In the genomic region with DNA sequence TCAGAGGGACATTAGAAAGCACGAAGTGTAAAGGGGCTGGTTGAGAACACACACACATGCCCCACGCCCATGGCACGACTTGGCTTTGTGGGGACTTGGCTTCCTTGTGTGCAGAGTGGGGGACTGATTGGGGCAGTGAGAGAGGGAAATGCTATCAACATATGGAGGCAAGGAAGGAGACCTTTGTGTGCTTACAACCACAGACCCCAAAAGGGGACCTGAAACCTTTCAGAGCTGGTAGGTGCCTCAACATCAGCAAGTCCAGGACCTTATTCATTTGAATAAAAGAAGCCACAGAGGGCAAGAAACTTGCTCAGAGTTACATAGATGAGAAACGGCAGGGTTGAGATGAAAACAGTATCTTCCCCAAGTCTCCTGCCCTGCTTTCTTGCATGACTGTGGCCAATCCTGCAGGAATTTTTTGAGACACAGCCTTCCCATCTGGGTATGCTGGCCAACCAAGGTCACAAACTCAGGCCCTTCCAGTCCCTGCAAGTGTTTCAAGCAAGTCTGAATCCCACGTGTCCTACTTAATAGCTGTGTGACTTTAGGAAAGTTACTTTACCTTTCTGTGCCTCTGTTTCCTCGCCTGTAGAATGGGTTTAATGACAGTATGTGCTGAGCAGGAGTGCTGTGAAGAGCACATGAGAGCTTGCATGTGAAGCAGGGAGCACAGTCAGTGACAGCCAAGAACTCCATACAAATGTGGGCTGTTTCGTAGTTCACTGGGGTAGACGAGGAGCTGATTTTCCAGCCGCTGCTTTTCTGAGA, we compare ENCODE assay signal across 11 cellular contexts. TPM values are rescaled to one million over a fixed set of nuclear protein-coding genes. Genes with fewer than 3 reads are reported as not detected.
DNase-seq lines count a peak whose midpoint lies in the region; ATAC-seq and TF ChIP-seq lines count a peak whose summit lies in the region.
"Had no signal": no experiment of that assay in that cellular context is flagged by ENCODE, and none has a peak within 500 bp of the region (broad histone marks: within the 10 kb centered on the region; RNA-seq: fewer than 3 reads in every experiment).

No MANE protein-coding gene starts in this region.

- DNase-seq in GM12865 (ENCODE audit: low read depth): peak; percentile 93
- DNase-seq in T-helper 1 cell: no peak
- no peak for DNase-seq in NCI-H526 (lab: John Stamatoyannopoulos, UW)
- no peak for DNase-seq in activated CD4-positive, alpha-beta T cell treated with anti-CD3 and anti-CD28 coated beads, Interleukin-2, amount 50 U/mL, for 1 hour
- DNase-seq in WTC11 (ENCODE audit: low spot score): no peak
- DNase-seq: NCI-H774, posterior cingulate gyrus had no signal

- no peak overlapping the region for H3K4me3 ChIP-seq in GM12865 (ENCODE audit: low read depth, low read length)

- TF ChIP-seq CTCF in GM12865 (IDR thresholded peaks at IDR 0.05; ENCODE audit: insufficient read depth, low read depth, low read length, missing control alignments): no peak
- TF ChIP-seq CTCF in WTC11 (IDR thresholded peaks at IDR 0.05): no peak

- no peaks in the 10 kb centered on the region; the same call in 1 of the 2 replicates for H3K4me1 Mint-ChIP-seq in WTC11
- H3K4me1 Mint-ChIP-seq: activated T-helper 17 cell treated with anti-CD3 and anti-CD28 coated beads, Interleukin-2, amount 50 U/mL, for 72 hours had no signal

- peaks cover 3% of the 10 kb centered on the region for H3K27me3 Mint-ChIP-seq in WTC11 (ENCODE audit: low read depth)

- H3K4me3 Mint-ChIP-seq in WTC11: no peak overlapping the region
- H3K4me3 Mint-ChIP-seq: activated T-helper 17 cell treated with anti-CD3 and anti-CD28 coated beads, Interleukin-2, amount 50 U/mL, for 72 hours had no signal

- POLR2A ChIA-PET in WTC11 (lab: Charles Lee): no interaction called here

- CTCF ChIA-PET in WTC11 (lab: Charles Lee): interaction anchor here (1.4 kb wide), 1 partner anchor 8 kb away, joined by 6 read pairs; no protein-coding TSS in a partner anchor

- peak; percentile 97 for ATAC-seq in GM19372 (IDR thresholded peaks at IDR 0.05; ENCODE audit: low read depth, unreplicated experiment)
- ATAC-seq in HG02840 (IDR thresholded peaks at IDR 0.05; ENCODE audit: low FRiP score, unreplicated experiment): peak; percentile 98
- peak; percentile 98 for ATAC-seq in HG03558 (IDR thresholded peaks at IDR 0.05; ENCODE audit: extremely low read depth, unreplicated experiment)
- no peak for ATAC-seq in WTC11
- ATAC-seq: activated T-helper 17 cell treated with anti-CD3 and anti-CD28 coated beads, Interleukin-2, amount 50 U/mL, for 72 hours had no signal

- peaks cover 9% of the 10 kb centered on the region for H3K36me3 Mint-ChIP-seq in WTC11

- H3K27ac Mint-ChIP-seq in WTC11: no peak overlapping the region
- H3K27ac Mint-ChIP-seq: activated T-helper 17 cell treated with anti-CD3 and anti-CD28 coated beads, Interleukin-2, amount 50 U/mL, for 72 hours had no signal

- H3K9me3 Mint-ChIP-seq in WTC11: peaks cover 21% of the 10 kb centered on the region

TF ChIP-seq in WTC11, 78 proteins besides CTCF, POLR2A, EP300 and RAD21:
- TF ChIP-seq, protein P1, sequence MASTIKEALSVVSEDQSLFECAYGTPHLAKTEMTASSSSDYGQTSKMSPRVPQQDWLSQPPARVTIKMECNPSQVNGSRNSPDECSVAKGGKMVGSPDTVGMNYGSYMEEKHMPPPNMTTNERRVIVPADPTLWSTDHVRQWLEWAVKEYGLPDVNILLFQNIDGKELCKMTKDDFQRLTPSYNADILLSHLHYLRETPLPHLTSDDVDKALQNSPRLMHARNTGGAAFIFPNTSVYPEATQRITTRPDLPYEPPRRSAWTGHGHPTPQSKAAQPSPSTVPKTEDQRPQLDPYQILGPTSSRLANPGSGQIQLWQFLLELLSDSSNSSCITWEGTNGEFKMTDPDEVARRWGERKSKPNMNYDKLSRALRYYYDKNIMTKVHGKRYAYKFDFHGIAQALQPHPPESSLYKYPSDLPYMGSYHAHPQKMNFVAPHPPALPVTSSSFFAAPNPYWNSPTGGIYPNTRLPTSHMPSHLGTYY (CRISPR knock-in tag; IDR thresholded peaks at IDR 0.05): no peak
- TF ChIP-seq PRRX2 (CRISPR knock-in tag; IDR thresholded peaks at IDR 0.05) (no peak), ZNF423 (CRISPR knock-in tag; IDR thresholded peaks at IDR 0.05) (no peak), GABPB1 (CRISPR knock-in tag; IDR thresholded peaks at IDR 0.05) (no peak), OVOL2 (CRISPR knock-in tag; IDR thresholded peaks at IDR 0.05; ENCODE audit: borderline replicate concordance) (no peak), RELA (CRISPR knock-in tag; IDR thresholded peaks at IDR 0.05; ENCODE audit: borderline replicate concordance) (no peak), ESRRA (CRISPR knock-in tag; IDR thresholded peaks at IDR 0.05; ENCODE audit: borderline replicate concordance) (no peak)
- TF ChIP-seq, protein P2, sequence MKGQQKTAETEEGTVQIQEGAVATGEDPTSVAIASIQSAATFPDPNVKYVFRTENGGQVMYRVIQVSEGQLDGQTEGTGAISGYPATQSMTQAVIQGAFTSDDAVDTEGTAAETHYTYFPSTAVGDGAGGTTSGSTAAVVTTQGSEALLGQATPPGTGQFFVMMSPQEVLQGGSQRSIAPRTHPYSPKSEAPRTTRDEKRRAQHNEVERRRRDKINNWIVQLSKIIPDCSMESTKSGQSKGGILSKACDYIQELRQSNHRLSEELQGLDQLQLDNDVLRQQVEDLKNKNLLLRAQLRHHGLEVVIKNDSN (CRISPR knock-in tag; IDR thresholded peaks at IDR 0.05): no peak

RNA-seq across cellular contexts. Expression of a gene that starts 26.2 kb away (rescaled TPM):
- total RNA-seq in WTC11 (2021): not detected in 3 replicates
- total RNA-seq: activated T-helper 17 cell treated with anti-CD3 and anti-CD28 coated beads, Interleukin-2, amount 50 U/mL, for 72 hours had no signal
